In genomic region chr2:152175012-152175367, GRCh38 we compare ENCODE assay signal across 8 cellular contexts. TPM values are rescaled to one million over a fixed set of nuclear protein-coding genes. Genes with fewer than 3 reads are reported as not detected.
A peak's percentile ranks its signal among the peaks of the same experiment; 100 is the strongest.
DNase-seq lines count a peak whose midpoint lies in the region; ATAC-seq and TF ChIP-seq lines count a peak whose summit lies in the region.

No MANE protein-coding gene starts in this region.

- TF ChIP-seq POLR2A in sigmoid colon (IDR thresholded peaks at IDR 0.05): no peak
- TF ChIP-seq POLR2A in erythroblast (IDR thresholded peaks at IDR 0.05; ENCODE audit: low read length): no peak

- H3K27me3 ChIP-seq in sigmoid colon: no peaks in the 10 kb centered on the region

- H3K4me1 ChIP-seq in sigmoid colon: peaks cover 0 to 34% (median 23%) of the 10 kb centered on the region in 4 donors

- no peaks in the 10 kb centered on the region for H3K36me3 ChIP-seq in sigmoid colon

- H3K4me1 Mint-ChIP-seq in activated CD8-positive, alpha-beta memory T cell treated with anti-CD3 and anti-CD28 coated beads, Interleukin-2, amount 10 ng/mL, durations not matched to agents 7 days and 5 days: peaks cover 24% of the 10 kb centered on the region

- peak overlapping the region; percentile 99 for H3K27ac Mint-ChIP-seq in activated CD8-positive, alpha-beta memory T cell treated with anti-CD3 and anti-CD28 coated beads, Interleukin-2, amount 10 ng/mL, durations not matched to agents 7 days and 5 days

- peak overlapping the region; percentile 89 to 98 (median 96) for H3K27ac ChIP-seq in sigmoid colon

- DNase-seq in activated CD8-positive, alpha-beta memory T cell treated with anti-CD3 and anti-CD28 coated beads, Interleukin-2, amount 10 ng/mL, durations not matched to agents 7 days and 5 days: no peak
- no peak for DNase-seq in activated CD8-positive, alpha-beta memory T cell treated with anti-CD3 and anti-CD28 coated beads for 24 hours
- DNase-seq in SKM-1 (lab: John Stamatoyannopoulos, UW; ENCODE audit: unreplicated experiment): peak; percentile 38
- DNase-seq in fibroblast of mammary gland (ENCODE audit: low read depth): no peak
- no peak for DNase-seq in sigmoid colon
- DNase-seq in NCI-H82 (lab: John Stamatoyannopoulos, UW): no peak
- no peak for DNase-seq in erythroblast (lab: John Stamatoyannopoulos, UW)

- H3K4me3 Mint-ChIP-seq in activated CD8-positive, alpha-beta memory T cell treated with anti-CD3 and anti-CD28 coated beads, Interleukin-2, amount 10 ng/mL, durations not matched to agents 7 days and 5 days: peak overlapping the region; percentile 97

- H3K9me3 ChIP-seq in sigmoid colon: no peaks in the 10 kb centered on the region

- peak; percentile 13 for ATAC-seq in activated CD8-positive, alpha-beta memory T cell treated with anti-CD3 and anti-CD28 coated beads, Interleukin-2, amount 10 ng/mL, durations not matched to agents 7 days and 5 days
- peak; percentile 13 for ATAC-seq in HG02943 (IDR thresholded peaks at IDR 0.05; ENCODE audit: low read depth, unreplicated experiment)

- H3K4me3 ChIP-seq in fibroblast of mammary gland (ENCODE audit: control insufficient read depth, low read depth, low read length): peak overlapping the region; percentile 80
- peak overlapping the region; percentile 64 to 94 (median 77) for H3K4me3 ChIP-seq in sigmoid colon

- intact Hi-C loops in sigmoid colon (cut with DNase I): loop anchor here (2.0 kb wide), 2 partner anchors 346 to 544 kb away; partner anchors contain the start of genes ARL5A and ARL6IP6

- 0 to 1% methylated on average over 10 of the region's 10 CpGs for WGBS in sigmoid colon, 2 donors

- no peak for TF ChIP-seq EP300 in sigmoid colon (IDR thresholded peaks at IDR 0.05)

- TF ChIP-seq CTCF in fibroblast of mammary gland (conservative IDR thresholded peaks at IDR 0.05; ENCODE audit: control insufficient read depth, insufficient read depth, low read depth, low read length) (no peak), sigmoid colon (IDR thresholded peaks at IDR 0.05) (no peak)

- no peaks in the 10 kb centered on the region for H3K27me3 Mint-ChIP-seq in activated CD8-positive, alpha-beta memory T cell treated with anti-CD3 and anti-CD28 coated beads, Interleukin-2, amount 10 ng/mL, durations not matched to agents 7 days and 5 days

- CTCF ChIA-PET in activated CD8-positive, alpha-beta memory T cell treated with anti-CD3 and anti-CD28 coated beads, Interleukin-2, amount 10 ng/mL, durations not matched to agents 7 days and 5 days (lab: Charles Lee): interaction anchor here (0.8 to 3.6 kb wide), 7 partner anchors 11 to 542 kb away, joined by 3 to 37 read pairs (median 5); partner anchors contain the start of gene PRPF40A

- peaks cover 8% of the 10 kb centered on the region for H3K36me3 Mint-ChIP-seq in activated CD8-positive, alpha-beta memory T cell treated with anti-CD3 and anti-CD28 coated beads, Interleukin-2, amount 10 ng/mL, durations not matched to agents 7 days and 5 days

- H3K9me3 Mint-ChIP-seq in activated CD8-positive, alpha-beta memory T cell treated with anti-CD3 and anti-CD28 coated beads, Interleukin-2, amount 10 ng/mL, durations not matched to agents 7 days and 5 days (ENCODE audit: low read depth): peaks cover 3% of the 10 kb centered on the region

RNA-seq across cellular contexts. Expression of gene STAM2, which starts 0.6 kb away (rescaled TPM):
- 10 to 100 TPM; 14.1 to 15.8 TPM for total RNA-seq in activated CD8-positive, alpha-beta memory T cell treated with anti-CD3 and anti-CD28 coated beads, Interleukin-2, amount 10 ng/mL, durations not matched to agents 7 days and 5 days
- 10 to 100 TPM; 26.3 to 36.7 (median 33.5) TPM for total RNA-seq in sigmoid colon
- polyA plus RNA-seq in sigmoid colon: 10 to 100 TPM in 2 of 3 donors, 1 to 10 TPM in 1; 9.0 to 10.8 (median 10.6) TPM
